In genomic region chr6:158413814-158414563, GRCh38 we compare ENCODE assay signal across 1 cellular context.
TF ChIP-seq lines count a peak whose summit lies in the region.

No MANE protein-coding gene starts in this region.

TF ChIP-seq in WTC11, 78 proteins besides CTCF, POLR2A, EP300 and RAD21 (continued from another document):
- TF ChIP-seq, protein P1, sequence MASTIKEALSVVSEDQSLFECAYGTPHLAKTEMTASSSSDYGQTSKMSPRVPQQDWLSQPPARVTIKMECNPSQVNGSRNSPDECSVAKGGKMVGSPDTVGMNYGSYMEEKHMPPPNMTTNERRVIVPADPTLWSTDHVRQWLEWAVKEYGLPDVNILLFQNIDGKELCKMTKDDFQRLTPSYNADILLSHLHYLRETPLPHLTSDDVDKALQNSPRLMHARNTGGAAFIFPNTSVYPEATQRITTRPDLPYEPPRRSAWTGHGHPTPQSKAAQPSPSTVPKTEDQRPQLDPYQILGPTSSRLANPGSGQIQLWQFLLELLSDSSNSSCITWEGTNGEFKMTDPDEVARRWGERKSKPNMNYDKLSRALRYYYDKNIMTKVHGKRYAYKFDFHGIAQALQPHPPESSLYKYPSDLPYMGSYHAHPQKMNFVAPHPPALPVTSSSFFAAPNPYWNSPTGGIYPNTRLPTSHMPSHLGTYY (CRISPR knock-in tag; IDR thresholded peaks at IDR 0.05), result no peak
- no peak for TF ChIP-seq ZNF671 (CRISPR knock-in tag; IDR thresholded peaks at IDR 0.05)
- TF ChIP-seq CREM (CRISPR knock-in tag; IDR thresholded peaks at IDR 0.05), result no peak
- TF ChIP-seq ZNF263 (CRISPR knock-in tag; IDR thresholded peaks at IDR 0.05; ENCODE audit: low read depth), result no peak
- no peak for TF ChIP-seq JUN (CRISPR knock-in tag; IDR thresholded peaks at IDR 0.05)
- TF ChIP-seq, protein P2, sequence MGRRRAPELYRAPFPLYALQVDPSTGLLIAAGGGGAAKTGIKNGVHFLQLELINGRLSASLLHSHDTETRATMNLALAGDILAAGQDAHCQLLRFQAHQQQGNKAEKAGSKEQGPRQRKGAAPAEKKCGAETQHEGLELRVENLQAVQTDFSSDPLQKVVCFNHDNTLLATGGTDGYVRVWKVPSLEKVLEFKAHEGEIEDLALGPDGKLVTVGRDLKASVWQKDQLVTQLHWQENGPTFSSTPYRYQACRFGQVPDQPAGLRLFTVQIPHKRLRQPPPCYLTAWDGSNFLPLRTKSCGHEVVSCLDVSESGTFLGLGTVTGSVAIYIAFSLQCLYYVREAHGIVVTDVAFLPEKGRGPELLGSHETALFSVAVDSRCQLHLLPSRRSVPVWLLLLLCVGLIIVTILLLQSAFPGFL (CRISPR knock-in tag; IDR thresholded peaks at IDR 0.05; ENCODE audit: borderline replicate concordance), result no peak
- TF ChIP-seq ZNF317 (CRISPR knock-in tag; IDR thresholded peaks at IDR 0.05; ENCODE audit: borderline replicate concordance, low read depth), result no peak
- no peak for TF ChIP-seq NR1H2 (CRISPR knock-in tag; IDR thresholded peaks at IDR 0.05)
- no peak for TF ChIP-seq MXD4 (CRISPR knock-in tag; IDR thresholded peaks at IDR 0.05; ENCODE audit: borderline replicate concordance)
- TF ChIP-seq, protein P3, sequence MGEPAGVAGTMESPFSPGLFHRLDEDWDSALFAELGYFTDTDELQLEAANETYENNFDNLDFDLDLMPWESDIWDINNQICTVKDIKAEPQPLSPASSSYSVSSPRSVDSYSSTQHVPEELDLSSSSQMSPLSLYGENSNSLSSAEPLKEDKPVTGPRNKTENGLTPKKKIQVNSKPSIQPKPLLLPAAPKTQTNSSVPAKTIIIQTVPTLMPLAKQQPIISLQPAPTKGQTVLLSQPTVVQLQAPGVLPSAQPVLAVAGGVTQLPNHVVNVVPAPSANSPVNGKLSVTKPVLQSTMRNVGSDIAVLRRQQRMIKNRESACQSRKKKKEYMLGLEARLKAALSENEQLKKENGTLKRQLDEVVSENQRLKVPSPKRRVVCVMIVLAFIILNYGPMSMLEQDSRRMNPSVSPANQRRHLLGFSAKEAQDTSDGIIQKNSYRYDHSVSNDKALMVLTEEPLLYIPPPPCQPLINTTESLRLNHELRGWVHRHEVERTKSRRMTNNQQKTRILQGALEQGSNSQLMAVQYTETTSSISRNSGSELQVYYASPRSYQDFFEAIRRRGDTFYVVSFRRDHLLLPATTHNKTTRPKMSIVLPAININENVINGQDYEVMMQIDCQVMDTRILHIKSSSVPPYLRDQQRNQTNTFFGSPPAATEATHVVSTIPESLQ (CRISPR knock-in tag; IDR thresholded peaks at IDR 0.05), result no peak
- no peak for TF ChIP-seq NFE2L1 (CRISPR knock-in tag; IDR thresholded peaks at IDR 0.05)
- TF ChIP-seq ZBTB43 (CRISPR knock-in tag; IDR thresholded peaks at IDR 0.05), result no peak
- TF ChIP-seq OVOL2 (CRISPR knock-in tag; IDR thresholded peaks at IDR 0.05; ENCODE audit: borderline replicate concordance), result no peak
